In genomic region chr15:56208641-56209155, GRCh38 we compare ENCODE assay signal across 13 cellular contexts. TPM values are rescaled to one million over a fixed set of nuclear protein-coding genes. Genes with fewer than 3 reads are reported as not detected.
A peak's percentile ranks its signal among the peaks of the same experiment; 100 is the strongest.
DNase-seq lines count a peak whose midpoint lies in the region; ATAC-seq and TF ChIP-seq lines count a peak whose summit lies in the region.
"Had no signal": no experiment of that assay in that cellular context is flagged by ENCODE, and none has a peak within 500 bp of the region (broad histone marks: within the 10 kb centered on the region; RNA-seq: fewer than 3 reads in every experiment).

No MANE protein-coding gene starts in this region.

- no peak overlapping the region for H3K27ac ChIP-seq in aorta (ENCODE audit: low read depth in 1 of 2, low read length in 2 of 2)
- H3K27ac ChIP-seq: SK-N-MC had no signal

- no peak for TF ChIP-seq CTCF in fibroblast of mammary gland (conservative IDR thresholded peaks at IDR 0.05; ENCODE audit: control insufficient read depth, insufficient read depth, low read depth, low read length)

- no peaks in the 10 kb centered on the region for H3K27me3 Mint-ChIP-seq in activated naive CD4-positive, alpha-beta T cell treated with anti-CD3 and anti-CD28 coated beads for 36 hours (ENCODE audit: low read depth)
- H3K27me3 Mint-ChIP-seq in T-helper 17 cell, result no peaks in the 10 kb centered on the region
- H3K27me3 Mint-ChIP-seq: progenitor cell of endocrine pancreas had no signal

- H3K9me3 ChIP-seq in T-helper 17 cell (ENCODE audit: control insufficient read depth, low read length, poor library complexity, severe bottlenecking) (no peaks in the 10 kb centered on the region), aorta (ENCODE audit: control insufficient read depth, low read length) (no peaks in the 10 kb centered on the region)

- H3K9me3 Mint-ChIP-seq in activated naive CD4-positive, alpha-beta T cell treated with anti-CD3 and anti-CD28 coated beads, Interleukin-2, amount 50 U/mL, for 72 hours, result peaks cover 15 to 17% of the 10 kb centered on the region in 2 donors
- peaks cover 20% of the 10 kb centered on the region for H3K9me3 Mint-ChIP-seq in activated naive CD4-positive, alpha-beta T cell treated with anti-CD3 and anti-CD28 coated beads for 36 hours

- no peaks in the 10 kb centered on the region for H3K27me3 ChIP-seq in aorta (ENCODE audit: control insufficient read depth in 1 of 2, insufficient read depth in 2 of 2, low read length in 1 of 2)

- CTCF ChIA-PET in activated naive CD4-positive, alpha-beta T cell treated with anti-CD3 and anti-CD28 coated beads for 36 hours (lab: Charles Lee), result interaction anchor here (0.6 kb wide), 1 partner anchor 604 kb away, joined by 3 read pairs; no protein-coding TSS in a partner anchor

- no peaks in the 10 kb centered on the region for H3K4me1 ChIP-seq in aorta (ENCODE audit: control insufficient read depth in 1 of 2, insufficient read depth in 2 of 2, low read length in 2 of 2)
- H3K4me1 ChIP-seq: HAP-1 had no signal

- peak overlapping the region; percentile 56 to 67 for H3K27ac Mint-ChIP-seq in activated naive CD4-positive, alpha-beta T cell treated with anti-CD3 and anti-CD28 coated beads, Interleukin-2, amount 50 U/mL, for 72 hours
- no peak overlapping the region for H3K27ac Mint-ChIP-seq in activated naive CD4-positive, alpha-beta T cell treated with anti-CD3 and anti-CD28 coated beads for 36 hours
- H3K27ac Mint-ChIP-seq in T-helper 17 cell, result peak overlapping the region; percentile 95
- H3K27ac Mint-ChIP-seq: progenitor cell of endocrine pancreas had no signal

- H3K36me3 ChIP-seq in aorta (ENCODE audit: control insufficient read depth in 1 of 2, insufficient read depth in 2 of 2, low read length in 1 of 2), result no peaks in the 10 kb centered on the region
- H3K36me3 ChIP-seq: HAP-1 had no signal

- WGBS in aorta, 2 donors, result 74 to 77% methylated on average over 1 of the region's 1 CpG

- DNase-seq in activated naive CD4-positive, alpha-beta T cell treated with anti-CD3 and anti-CD28 coated beads, Interleukin-2, amount 50 U/mL, for 72 hours (ENCODE audit: low spot score in 2 of 2), result no peak
- DNase-seq in activated naive CD4-positive, alpha-beta T cell treated with anti-CD3 and anti-CD28 coated beads for 36 hours, result no peak
- DNase-seq in T-helper 17 cell (no peak), fibroblast of mammary gland (ENCODE audit: low read depth) (peak; percentile 3), left colon (no peak), aorta (no peak)
- DNase-seq: activated CD4-positive, alpha-beta T cell treated with anti-CD3 and anti-CD28 coated beads for 48 hours; cortex of kidney had no signal

- H3K36me3 Mint-ChIP-seq in activated naive CD4-positive, alpha-beta T cell treated with anti-CD3 and anti-CD28 coated beads, Interleukin-2, amount 50 U/mL, for 72 hours, result peaks cover 16 to 37% of the 10 kb centered on the region in 2 donors
- H3K36me3 Mint-ChIP-seq in activated naive CD4-positive, alpha-beta T cell treated with anti-CD3 and anti-CD28 coated beads for 36 hours (ENCODE audit: low read depth), result peaks cover 22% of the 10 kb centered on the region
- peaks cover 5% of the 10 kb centered on the region for H3K36me3 Mint-ChIP-seq in T-helper 17 cell (ENCODE audit: low read depth)

- intact Hi-C loops in activated naive CD4-positive, alpha-beta T cell treated with anti-CD3 and anti-CD28 coated beads for 36 hours (cut with micrococcal nuclease), result no loop called here
- intact Hi-C loops in left colon (cut with DNase I, micrococcal nuclease), result no loop called here
- intact Hi-C loops in aorta (cut with DNase I), result no loop called here

- H3K4me3 Mint-ChIP-seq in activated naive CD4-positive, alpha-beta T cell treated with anti-CD3 and anti-CD28 coated beads for 36 hours, result no peak overlapping the region
- peak overlapping the region; percentile 82 for H3K4me3 Mint-ChIP-seq in T-helper 17 cell

- H3K4me3 ChIP-seq in fibroblast of mammary gland (ENCODE audit: control insufficient read depth, low read depth, low read length), result no peak overlapping the region
- H3K4me3 ChIP-seq in aorta (ENCODE audit: low read length in 2 of 2), result no peak overlapping the region
- H3K4me3 ChIP-seq: HAP-1, SK-N-MC had no signal

- no peak for ATAC-seq in activated naive CD4-positive, alpha-beta T cell treated with anti-CD3 and anti-CD28 coated beads, Interleukin-2, amount 50 U/mL, for 72 hours
- peak; percentile 12 for ATAC-seq in T-helper 17 cell
- no peak for ATAC-seq in GM19455 (IDR thresholded peaks at IDR 0.05; ENCODE audit: unreplicated experiment)
- no peak for ATAC-seq in left colon
- ATAC-seq in GM21515 (IDR thresholded peaks at IDR 0.05; ENCODE audit: unreplicated experiment), result no peak
- no peak for ATAC-seq in aorta (ENCODE audit: low FRiP score)

- peaks cover 75% of the 10 kb centered on the region for H3K4me1 Mint-ChIP-seq in activated naive CD4-positive, alpha-beta T cell treated with anti-CD3 and anti-CD28 coated beads for 36 hours (ENCODE audit: low read depth)
- peaks cover 40% of the 10 kb centered on the region for H3K4me1 Mint-ChIP-seq in T-helper 17 cell

RNA-seq across cellular contexts. Expression of gene RFX7, which starts 35.0 kb away (rescaled TPM):
- 10 to 100 TPM; 20.3 to 27.0 TPM for total RNA-seq in activated naive CD4-positive, alpha-beta T cell treated with anti-CD3 and anti-CD28 coated beads, Interleukin-2, amount 50 U/mL, for 72 hours
- total RNA-seq in activated naive CD4-positive, alpha-beta T cell treated with anti-CD3 and anti-CD28 coated beads for 36 hours, result 10 to 100 TPM; 22.8 to 26.6 TPM
- total RNA-seq in T-helper 17 cell (10 to 100 TPM; 24.5 to 26.8 TPM), left colon (10 to 100 TPM; 11.8 to 14.4 TPM), aorta (10 to 100 TPM; 17.4 to 22.1 TPM)
- polyA plus RNA-seq in aorta, result 1 to 10 TPM; 1.0 to 2.0 TPM
